ENCODE assay signal across 14 cellular contexts in genomic region chr7:8178353-8178752, GRCh38.
DNase-seq lines count a peak whose midpoint lies in the region; ATAC-seq and TF ChIP-seq lines count a peak whose summit lies in the region.
"Had no signal": no experiment of that assay in that cellular context is flagged by ENCODE, and none has a peak within 500 bp of the region (broad histone marks: within the 10 kb centered on the region; RNA-seq: fewer than 3 reads in every experiment).

No MANE protein-coding gene starts in this region.

- no peak for ATAC-seq in activated T-helper 17 cell treated with anti-CD3 and anti-CD28 coated beads, Interleukin-2, amount 50 U/mL, for 72 hours (replicated peaks)
- ATAC-seq in natural killer cell (peak in 1 of 3 donors; percentile 22), left lung (no peak), gastrocnemius medialis (no peak)

- no peaks in the 10 kb centered on the region for H4K20me1 ChIP-seq in Karpas-422 (ENCODE audit: insufficient read depth, low read depth, low read length)

- TF ChIP-seq POLR2A in gastrocnemius medialis (IDR thresholded peaks at IDR 0.05) = no peak

- H3K27ac Mint-ChIP-seq in activated T-helper 17 cell treated with anti-CD3 and anti-CD28 coated beads, Interleukin-2, amount 50 U/mL, for 72 hours = no peak overlapping the region
- peak overlapping the region; percentile 85 to 97 for H3K27ac Mint-ChIP-seq in natural killer cell
- H3K27ac Mint-ChIP-seq: nephron had no signal

- H3K4me3 ChIP-seq in Karpas-422 (ENCODE audit: low read length) (peak overlapping the region; percentile 45; the same call in 1 of the 2 replicates), left lung (no peak overlapping the region), gastrocnemius medialis (no peak overlapping the region), SJCRH30 (no peak overlapping the region)
- H3K4me3 ChIP-seq: transverse colon had no signal

- H3K4me1 Mint-ChIP-seq in activated T-helper 17 cell treated with anti-CD3 and anti-CD28 coated beads, Interleukin-2, amount 50 U/mL, for 72 hours = peaks cover 26% of the 10 kb centered on the region
- peaks cover 59% of the 10 kb centered on the region in 2 donors for H3K4me1 Mint-ChIP-seq in natural killer cell
- H3K4me1 Mint-ChIP-seq: nephron had no signal

- H3K36me3 Mint-ChIP-seq in activated T-helper 17 cell treated with anti-CD3 and anti-CD28 coated beads, Interleukin-2, amount 50 U/mL, for 72 hours (ENCODE audit: low read depth) = no peaks in the 10 kb centered on the region
- H3K36me3 Mint-ChIP-seq in natural killer cell = no peaks in the 10 kb centered on the region

- H3K9me3 ChIP-seq in Karpas-422 (ENCODE audit: low read length) (no peaks in the 10 kb centered on the region), left lung (no peaks in the 10 kb centered on the region), gastrocnemius medialis (no peaks in the 10 kb centered on the region), SJCRH30 (replicated peaks) (no peaks in the 10 kb centered on the region)
- H3K9me3 ChIP-seq: transverse colon had no signal

- no peaks in the 10 kb centered on the region for H3K9me3 Mint-ChIP-seq in activated T-helper 17 cell treated with anti-CD3 and anti-CD28 coated beads, Interleukin-2, amount 50 U/mL, for 72 hours
- H3K9me3 Mint-ChIP-seq in natural killer cell = no peaks in the 10 kb centered on the region
- H3K9me3 Mint-ChIP-seq: nephron had no signal

- no peak for TF ChIP-seq CTCF in natural killer cell (IDR thresholded peaks at IDR 0.05)
- no peak for TF ChIP-seq CTCF in left lung (IDR thresholded peaks at IDR 0.05)
- no peak for TF ChIP-seq CTCF in gastrocnemius medialis (IDR thresholded peaks at IDR 0.05 in 4 of 5, conservative IDR thresholded peaks at IDR 0.05 in 1 of 5)

- no peaks in the 10 kb centered on the region for H3K27me3 Mint-ChIP-seq in activated T-helper 17 cell treated with anti-CD3 and anti-CD28 coated beads, Interleukin-2, amount 50 U/mL, for 72 hours
- peaks cover 0 to 3% of the 10 kb centered on the region in 2 donors for H3K27me3 Mint-ChIP-seq in natural killer cell (ENCODE audit: low read depth in 2 of 2)

- in situ Hi-C loops in gastrocnemius medialis (cut with MboI; ENCODE audit: low sequenced_read_pairs in 4 of 4) = no loop called here

- DNase-seq in NOMO-1 (lab: John Stamatoyannopoulos, UW; ENCODE audit: unreplicated experiment in 2 of 2) (peak; percentile 13 to 47), NOMO-1 treated with dmso at 0.1 percent for 144 hours (lab: John Stamatoyannopoulos, UW; ENCODE audit: unreplicated experiment) (no peak), Karpas-422 (peak; percentile 65), natural killer cell (no peak), left lung (no peak), gastrocnemius medialis (no peak), SJCRH30 (no peak)
- DNase-seq: KBM-7, kidney, NCI-H2081 treated with DMSO at 0.1 percent for 48 hours, transverse colon had no signal

- no peaks in the 10 kb centered on the region for H3K79me2 ChIP-seq in Karpas-422 (ENCODE audit: low read length)

- H3K4me1 ChIP-seq in Karpas-422 (ENCODE audit: low read length) = peaks cover 46% of the 10 kb centered on the region
- H3K4me1 ChIP-seq in left lung = peaks cover 3 to 53% of the 10 kb centered on the region in 2 donors
- H3K4me1 ChIP-seq in gastrocnemius medialis = peaks cover 4 to 10% of the 10 kb centered on the region in 2 donors
- no peaks in the 10 kb centered on the region for H3K4me1 ChIP-seq in SJCRH30

- intact Hi-C loops in natural killer cell (cut with micrococcal nuclease) (no loop called here), left lung (cut with DNase I) (no loop called here), gastrocnemius medialis (cut with DNase I; ENCODE audit: low total_unique reads) (no loop called here)

- H3K36me3 ChIP-seq in Karpas-422 (ENCODE audit: insufficient read depth, low read length) = no peaks in the 10 kb centered on the region
- no peaks in the 10 kb centered on the region for H3K36me3 ChIP-seq in left lung
- H3K36me3 ChIP-seq in gastrocnemius medialis = no peaks in the 10 kb centered on the region
- H3K36me3 ChIP-seq in SJCRH30 = no peaks in the 10 kb centered on the region
- H3K36me3 ChIP-seq: transverse colon had no signal

- no peaks in the 10 kb centered on the region for H3K9me2 ChIP-seq in Karpas-422 (replicated peaks; ENCODE audit: insufficient read depth, low read length)

- H3K27me3 ChIP-seq in Karpas-422 (ENCODE audit: low read length) = no peaks in the 10 kb centered on the region
- no peaks in the 10 kb centered on the region for H3K27me3 ChIP-seq in left lung
- H3K27me3 ChIP-seq in gastrocnemius medialis = no peaks in the 10 kb centered on the region
- H3K27me3 ChIP-seq in SJCRH30 = no peaks in the 10 kb centered on the region
- H3K27me3 ChIP-seq: transverse colon had no signal

- H3K9ac ChIP-seq in Karpas-422 (ENCODE audit: low read length) = peak overlapping the region; percentile 44; the same call in 1 of the 2 replicates

- H2AFZ ChIP-seq in Karpas-422 (ENCODE audit: low read length) = peak overlapping the region; percentile 58

- H3K27ac ChIP-seq in Karpas-422 (ENCODE audit: low read length) = peak overlapping the region; percentile 95
- no peak overlapping the region for H3K27ac ChIP-seq in left lung
- no peak overlapping the region for H3K27ac ChIP-seq in gastrocnemius medialis
- no peak overlapping the region for H3K27ac ChIP-seq in SJCRH30
- H3K27ac ChIP-seq: 22Rv1 had no signal

- H3K4me3 Mint-ChIP-seq in activated T-helper 17 cell treated with anti-CD3 and anti-CD28 coated beads, Interleukin-2, amount 50 U/mL, for 72 hours = peak overlapping the region; percentile 83
- peak overlapping the region; percentile 78 for H3K4me3 Mint-ChIP-seq in natural killer cell
- H3K4me3 Mint-ChIP-seq: nephron had no signal

- H3K4me2 ChIP-seq in Karpas-422 (ENCODE audit: low read depth, low read length, poor library complexity, severe bottlenecking) = peak overlapping the region; percentile 69

Comparison
In these comparisons a context has a peak if more than half of its experiments do, and no peak if none do; other contexts are left out.
1. DNase-seq: peak in NOMO-1 (2 of 2) and Karpas-422 (single experiment); none in NOMO-1 treated with dmso at 0.1 percent for 144 hours (single experiment), natural killer cell (single experiment), left lung (0 of 2), gastrocnemius medialis (0 of 2) and SJCRH30 (0 of 2).